ENCODE assay signal across 8 cellular contexts in the genomic region with DNA sequence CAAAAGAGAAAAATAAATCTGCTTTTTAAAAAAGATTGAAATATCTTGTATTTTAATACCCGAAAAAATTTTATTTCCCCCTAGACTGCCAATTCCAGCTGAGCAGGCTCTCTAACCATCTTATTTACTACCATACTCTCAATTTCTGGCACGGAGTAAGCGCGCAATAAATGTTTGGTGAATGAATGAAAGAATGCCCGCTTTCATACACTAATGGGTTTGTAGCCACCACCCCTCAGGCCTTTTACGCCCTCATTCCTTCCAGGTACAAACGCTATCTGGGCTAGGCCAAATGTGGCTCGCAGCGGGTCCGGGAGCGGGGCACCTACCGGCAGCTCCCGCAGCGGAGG. TPM values are rescaled to one million over a fixed set of nuclear protein-coding genes. Genes with fewer than 3 reads are reported as not detected.
A peak's percentile ranks its signal among the peaks of the same experiment; 100 is the strongest.
DNase-seq lines count a peak whose midpoint lies in the region; ATAC-seq and TF ChIP-seq lines count a peak whose summit lies in the region.

No MANE protein-coding gene starts in this region.

- no peak overlapping the region for H3K27ac Mint-ChIP-seq in activated CD8-positive, alpha-beta T cell treated with anti-CD3 and anti-CD28 coated beads, Interleukin-2, amount 10 ng/mL, durations not matched to agents 7 days and 5 days

- DNase-seq in left ventricle myocardium inferior (no peak), left ventricle myocardium superior (no peak), kidney epithelial cell (ENCODE audit: low read depth) (no peak), testis (no peak), NCI-H1092 (lab: John Stamatoyannopoulos, UW) (no peak)
- DNase-seq in activated CD8-positive, alpha-beta T cell treated with anti-CD3 and anti-CD28 coated beads, Interleukin-2, amount 10 ng/mL, durations not matched to agents 7 days and 5 days = no peak
- no peak for DNase-seq in stimulated activated CD4-positive, alpha-beta T cell treated with anti-CD3 and anti-CD28 coated beads, Interleukin-2, amount 100 ng/mL, for 48 hours

- intact Hi-C loops in left ventricle myocardium inferior (cut with micrococcal nuclease) = no loop called here
- intact Hi-C loops in left ventricle myocardium superior (cut with micrococcal nuclease) = no loop called here
- intact Hi-C loops in testis (cut with DNase I; ENCODE audit: low total_unique reads) = no loop called here

- TF ChIP-seq POLR2A in testis (IDR thresholded peaks at IDR 0.05) = no peak

- ATAC-seq in left ventricle myocardium superior (no peak), GM21367 (IDR thresholded peaks at IDR 0.05; ENCODE audit: unreplicated experiment) (no peak)
- no peak for ATAC-seq in activated CD8-positive, alpha-beta T cell treated with anti-CD3 and anti-CD28 coated beads, Interleukin-2, amount 10 ng/mL, durations not matched to agents 7 days and 5 days

- no peaks in the 10 kb centered on the region for H3K9me3 ChIP-seq in left ventricle myocardium inferior (replicated peaks)
- H3K9me3 ChIP-seq in testis = no peaks in the 10 kb centered on the region

- H3K36me3 ChIP-seq in left ventricle myocardium inferior = peaks cover 8% of the 10 kb centered on the region
- H3K36me3 ChIP-seq in kidney epithelial cell (ENCODE audit: control insufficient read depth, insufficient read depth, low read length) = no peaks in the 10 kb centered on the region
- no peaks in the 10 kb centered on the region for H3K36me3 ChIP-seq in testis (ENCODE audit: low read depth, missing control alignments)

- peaks cover 11% of the 10 kb centered on the region for H3K36me3 Mint-ChIP-seq in activated CD8-positive, alpha-beta T cell treated with anti-CD3 and anti-CD28 coated beads, Interleukin-2, amount 10 ng/mL, durations not matched to agents 7 days and 5 days (ENCODE audit: low read depth)

- H3K4me1 Mint-ChIP-seq in activated CD8-positive, alpha-beta T cell treated with anti-CD3 and anti-CD28 coated beads, Interleukin-2, amount 10 ng/mL, durations not matched to agents 7 days and 5 days (ENCODE audit: low read depth) = peaks cover 16% of the 10 kb centered on the region

- CTCF ChIA-PET in activated CD8-positive, alpha-beta T cell treated with anti-CD3 and anti-CD28 coated beads, Interleukin-2, amount 10 ng/mL, durations not matched to agents 7 days and 5 days (lab: Charles Lee) = interaction anchor here (0.8 to 1.6 kb wide), 4 partner anchors 9 to 93 kb away, joined by 3 to 5 read pairs (median 3); a partner anchor contains a TSS

- H3K27me3 Mint-ChIP-seq in activated CD8-positive, alpha-beta T cell treated with anti-CD3 and anti-CD28 coated beads, Interleukin-2, amount 10 ng/mL, durations not matched to agents 7 days and 5 days (ENCODE audit: low read depth) = peaks cover 5% of the 10 kb centered on the region

- H3K9me3 Mint-ChIP-seq in activated CD8-positive, alpha-beta T cell treated with anti-CD3 and anti-CD28 coated beads, Interleukin-2, amount 10 ng/mL, durations not matched to agents 7 days and 5 days (ENCODE audit: insufficient read depth) = no peaks in the 10 kb centered on the region

- WGBS in testis, 2 donors = 2 to 6% methylated on average over 14 of the region's 14 CpGs

- H3K4me3 ChIP-seq in left ventricle myocardium inferior (peak overlapping the region; percentile 88), kidney epithelial cell (ENCODE audit: low read depth, low read length) (peak overlapping the region; percentile 82), testis (peak overlapping the region; percentile 39 to 74)

- H3K4me3 Mint-ChIP-seq in activated CD8-positive, alpha-beta T cell treated with anti-CD3 and anti-CD28 coated beads, Interleukin-2, amount 10 ng/mL, durations not matched to agents 7 days and 5 days = peak overlapping the region; percentile 76

- TF ChIP-seq CTCF in left ventricle myocardium inferior (IDR thresholded peaks at IDR 0.05; ENCODE audit: borderline replicate concordance) (no peak), kidney epithelial cell (IDR thresholded peaks at IDR 0.05; ENCODE audit: insufficient read depth, low read length, poor library complexity, severe bottlenecking) (no peak), testis (IDR thresholded peaks at IDR 0.05) (no peak)

- H3K27me3 ChIP-seq in left ventricle myocardium inferior (ENCODE audit: low read depth) = no peaks in the 10 kb centered on the region
- no peaks in the 10 kb centered on the region for H3K27me3 ChIP-seq in kidney epithelial cell (ENCODE audit: control insufficient read depth, insufficient read depth, low read length)
- no peaks in the 10 kb centered on the region for H3K27me3 ChIP-seq in testis

- H3K27ac ChIP-seq in left ventricle myocardium inferior (replicated peaks) (peak overlapping the region; percentile 88), testis (no peak overlapping the region)

- H3K4me1 ChIP-seq in left ventricle myocardium inferior (peaks cover 40% of the 10 kb centered on the region), testis (peaks cover 7% of the 10 kb centered on the region)

- POLR2A ChIA-PET in activated CD8-positive, alpha-beta T cell treated with anti-CD3 and anti-CD28 coated beads, Interleukin-2, amount 10 ng/mL, durations not matched to agents 7 days and 5 days (lab: Charles Lee) = interaction anchor here (0.6 to 2.0 kb wide), 5 partner anchors 10 to 133 kb away, joined by 3 to 12 read pairs (median 3); a partner anchor contains a TSS

RNA-seq across cellular contexts. Expression of a gene that starts 0.6 kb away (rescaled TPM):
- 11.2 TPM for total RNA-seq in left ventricle myocardium inferior
- 13.3 TPM for total RNA-seq in left ventricle myocardium superior
- total RNA-seq in activated CD8-positive, alpha-beta T cell treated with anti-CD3 and anti-CD28 coated beads, Interleukin-2, amount 10 ng/mL, durations not matched to agents 7 days and 5 days = 10 to 100 TPM; 11.6 to 20.0 TPM
- total RNA-seq in kidney epithelial cell = 17.4 and 28.6 TPM in 2 replicates
- total RNA-seq in testis = 10 to 100 TPM; 17.5 to 31.2 TPM
- 11.0 TPM for polyA plus RNA-seq in testis (ENCODE audit: insufficient read depth, low read depth, low replicate concordance)

RNA-seq across cellular contexts. Expression of a gene that starts 10.4 kb away (rescaled TPM):
- total RNA-seq in left ventricle myocardium inferior (183 TPM), left ventricle myocardium superior (199 TPM), kidney epithelial cell (208 and 257 TPM in 2 replicates), testis (100 to 1,000 TPM; 101 to 138 TPM)
- 100 to 1,000 TPM; 107 to 119 TPM for total RNA-seq in activated CD8-positive, alpha-beta T cell treated with anti-CD3 and anti-CD28 coated beads, Interleukin-2, amount 10 ng/mL, durations not matched to agents 7 days and 5 days
- 191 TPM for polyA plus RNA-seq in testis (ENCODE audit: insufficient read depth, low read depth, low replicate concordance)

RNA-seq across cellular contexts. Expression of a gene that starts 17.6 kb away (rescaled TPM):
- total RNA-seq in left ventricle myocardium inferior = not detected
- not detected for total RNA-seq in left ventricle myocardium superior
- not detected for total RNA-seq in activated CD8-positive, alpha-beta T cell treated with anti-CD3 and anti-CD28 coated beads, Interleukin-2, amount 10 ng/mL, durations not matched to agents 7 days and 5 days
- not detected in 2 replicates for total RNA-seq in kidney epithelial cell
- not detected for total RNA-seq in testis
- not detected for polyA plus RNA-seq in testis (ENCODE audit: insufficient read depth, low read depth, low replicate concordance)

RNA-seq across cellular contexts. Expression of a gene that starts 20.2 kb away (rescaled TPM):
- total RNA-seq in left ventricle myocardium inferior (0.63 TPM), left ventricle myocardium superior (0.69 TPM), kidney epithelial cell (not detected in 2 replicates), testis (1 to 10 TPM in 1 of 2 donors, under 1 TPM in 1; 0.62 to 1.3 TPM)
- not detected for total RNA-seq in activated CD8-positive, alpha-beta T cell treated with anti-CD3 and anti-CD28 coated beads, Interleukin-2, amount 10 ng/mL, durations not matched to agents 7 days and 5 days
- polyA plus RNA-seq in testis (ENCODE audit: insufficient read depth, low read depth, low replicate concordance) = 0.98 TPM
